Comparison of ENCODE assay signal across 1 cellular context in genomic region chr1:52056110-52056936, GRCh38.
TF ChIP-seq lines count a peak whose summit lies in the region.

Gene BTF3L4 (plus strand): TSS chr1:52056295. CDS start chr1:52059848, 3,553 bp downstream.

TF ChIP-seq in HepG2, 621 proteins besides CTCF, POLR2A, EP300 and RAD21 (continued from another document and continues in another):
- no peak; the same call in 1 of the 2 replicates for TF ChIP-seq YEATS2 (CRISPR knock-in tag; IDR thresholded peaks at IDR 0.05; ENCODE audit: borderline replicate concordance)
- TF ChIP-seq, protein P1, sequence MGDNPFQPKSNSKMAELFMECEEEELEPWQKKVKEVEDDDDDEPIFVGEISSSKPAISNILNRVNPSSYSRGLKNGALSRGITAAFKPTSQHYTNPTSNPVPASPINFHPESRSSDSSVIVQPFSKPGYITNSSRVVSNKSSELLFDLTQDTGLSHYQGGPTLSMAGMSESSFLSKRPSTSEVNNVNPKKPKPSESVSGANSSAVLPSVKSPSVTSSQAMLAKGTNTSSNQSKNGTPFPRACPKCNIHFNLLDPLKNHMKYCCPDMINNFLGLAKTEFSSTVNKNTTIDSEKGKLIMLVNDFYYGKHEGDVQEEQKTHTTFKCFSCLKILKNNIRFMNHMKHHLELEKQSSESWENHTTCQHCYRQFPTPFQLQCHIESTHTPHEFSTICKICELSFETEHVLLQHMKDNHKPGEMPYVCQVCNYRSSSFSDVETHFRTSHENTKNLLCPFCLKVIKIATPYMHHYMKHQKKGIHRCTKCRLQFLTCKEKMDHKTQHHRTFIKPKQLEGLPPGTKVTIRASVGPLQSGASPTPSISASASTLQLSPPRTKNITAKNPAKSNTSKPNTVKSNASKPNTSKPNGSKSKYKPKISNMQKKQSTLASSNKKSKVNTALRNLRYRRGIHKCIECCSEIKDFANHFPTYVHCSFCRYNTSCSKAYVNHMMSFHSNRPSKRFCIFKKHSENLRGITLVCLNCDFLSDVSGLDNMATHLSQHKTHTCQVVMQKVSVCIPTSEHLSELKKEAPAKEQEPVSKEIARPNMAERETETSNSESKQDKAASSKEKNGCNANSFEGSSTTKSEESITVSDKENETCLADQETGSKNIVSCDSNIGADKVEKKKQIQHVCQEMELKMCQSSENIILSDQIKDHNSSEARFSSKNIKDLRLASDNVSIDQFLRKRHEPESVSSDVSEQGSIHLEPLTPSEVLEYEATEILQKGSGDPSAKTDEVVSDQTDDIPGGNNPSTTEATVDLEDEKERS (CRISPR knock-in tag; IDR thresholded peaks at IDR 0.05) = 0 out of 2 replicates have a peak, but pooled peaks have one; percentile 57
- TF ChIP-seq MED1 (CRISPR knock-in tag; IDR thresholded peaks at IDR 0.05) = no peak
- TF ChIP-seq ZBTB10 (CRISPR knock-in tag; IDR thresholded peaks at IDR 0.05; ENCODE audit: borderline replicate concordance) = no peak
- no peak for TF ChIP-seq FOXO1 (CRISPR knock-in tag; IDR thresholded peaks at IDR 0.05)
- no peak for TF ChIP-seq MATR3 (CRISPR knock-in tag; IDR thresholded peaks at IDR 0.05)
- TF ChIP-seq ZNF589 (CRISPR knock-in tag; conservative IDR thresholded peaks at IDR 0.05) = no peak
- TF ChIP-seq, protein P2, sequence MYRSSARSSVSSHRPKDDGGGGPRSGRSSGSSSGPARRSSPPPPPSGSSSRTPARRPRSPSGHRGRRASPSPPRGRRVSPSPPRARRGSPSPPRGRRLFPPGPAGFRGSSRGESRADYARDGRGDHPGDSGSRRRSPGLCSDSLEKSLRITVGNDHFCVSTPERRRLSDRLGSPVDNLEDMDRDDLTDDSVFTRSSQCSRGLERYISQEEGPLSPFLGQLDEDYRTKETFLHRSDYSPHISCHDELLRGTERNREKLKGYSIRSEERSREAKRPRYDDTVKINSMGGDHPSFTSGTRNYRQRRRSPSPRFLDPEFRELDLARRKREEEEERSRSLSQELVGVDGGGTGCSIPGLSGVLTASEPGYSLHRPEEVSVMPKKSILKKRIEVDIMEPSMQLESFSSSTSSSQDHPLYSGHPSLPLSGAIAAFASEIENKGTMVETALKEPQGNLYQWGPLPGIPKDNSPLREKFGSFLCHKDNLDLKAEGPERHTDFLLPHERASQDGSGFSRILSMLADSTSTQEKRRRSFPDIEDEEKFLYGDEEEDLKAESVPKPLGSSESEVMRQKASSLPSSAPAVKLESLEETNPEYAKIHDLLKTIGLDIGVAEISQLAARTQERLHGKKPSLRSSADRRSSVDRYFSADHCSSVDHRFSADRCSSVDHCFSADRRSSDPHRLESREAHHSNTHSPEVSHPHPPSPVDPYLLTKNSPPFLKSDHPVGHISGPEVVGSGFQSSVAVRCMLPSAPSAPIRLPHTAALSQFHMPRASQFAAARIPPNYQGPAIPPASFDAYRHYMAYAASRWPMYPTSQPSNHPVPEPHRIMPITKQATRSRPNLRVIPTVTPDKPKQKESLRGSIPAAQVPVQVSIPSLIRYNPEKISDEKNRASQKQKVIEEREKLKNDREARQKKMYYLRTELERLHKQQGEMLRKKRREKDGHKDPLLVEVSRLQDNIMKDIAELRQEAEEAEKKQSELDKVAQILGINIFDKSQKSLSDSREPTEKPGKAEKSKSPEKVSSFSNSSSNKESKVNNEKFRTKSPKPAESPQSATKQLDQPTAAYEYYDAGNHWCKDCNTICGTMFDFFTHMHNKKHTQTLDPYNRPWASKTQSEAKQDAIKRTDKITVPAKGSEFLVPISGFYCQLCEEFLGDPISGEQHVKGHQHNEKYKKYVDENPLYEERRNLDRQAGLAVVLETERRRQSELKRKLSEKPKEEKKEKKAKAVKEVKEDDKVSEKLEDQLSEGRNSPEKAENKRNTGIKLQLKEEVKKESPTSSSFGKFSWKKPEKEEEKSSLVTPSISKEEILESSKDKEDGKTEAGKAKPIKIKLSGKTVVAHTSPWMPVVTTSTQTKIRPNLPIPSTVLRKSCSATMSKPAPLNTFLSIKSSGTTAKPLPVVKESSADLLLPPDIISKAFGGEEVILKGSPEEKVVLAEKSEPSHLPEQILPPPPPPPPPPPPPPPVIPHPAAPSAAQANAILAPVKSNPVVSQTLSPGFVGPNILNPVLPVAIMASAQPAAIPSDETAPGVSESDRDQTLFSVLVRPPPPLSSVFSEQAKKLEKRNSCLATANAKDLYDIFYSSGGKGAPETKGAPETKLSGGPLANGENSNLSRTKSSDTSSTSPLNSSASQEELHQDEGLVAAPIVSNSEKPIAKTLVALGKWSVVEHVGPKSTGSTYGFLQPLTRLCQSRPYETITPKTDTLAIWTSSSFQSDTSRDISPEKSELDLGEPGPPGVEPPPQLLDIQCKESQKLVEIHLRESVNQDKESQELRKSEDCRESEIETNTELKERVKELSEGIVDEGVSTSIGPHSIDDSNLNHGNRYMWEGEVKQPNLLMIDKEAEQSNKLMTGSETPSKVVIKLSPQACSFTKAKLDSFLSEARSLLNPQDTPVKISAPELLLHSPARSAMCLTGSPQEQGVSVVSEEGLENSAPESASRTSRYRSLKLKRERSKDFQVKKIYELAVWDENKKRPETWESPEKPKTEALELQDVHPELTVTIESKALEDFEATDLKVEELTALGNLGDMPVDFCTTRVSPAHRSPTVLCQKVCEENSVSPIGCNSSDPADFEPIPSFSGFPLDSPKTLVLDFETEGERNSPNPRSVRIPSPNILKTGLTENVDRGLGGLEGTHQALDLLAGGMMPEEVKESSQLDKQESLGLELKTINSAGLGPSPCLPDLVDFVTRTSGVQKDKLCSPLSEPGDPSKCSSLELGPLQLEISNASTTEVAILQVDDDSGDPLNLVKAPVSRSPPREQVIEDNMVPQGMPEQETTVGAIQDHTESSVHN (CRISPR knock-in tag; IDR thresholded peaks at IDR 0.05) = no peak
- no peak for TF ChIP-seq TBP (CRISPR knock-in tag; IDR thresholded peaks at IDR 0.05)
- 0 out of 2 replicates have a peak, but pooled peaks have one; percentile 28 for TF ChIP-seq FOXJ3 (CRISPR knock-in tag; IDR thresholded peaks at IDR 0.05; ENCODE audit: borderline replicate concordance)
- no peak for TF ChIP-seq ZNF263 (CRISPR knock-in tag; IDR thresholded peaks at IDR 0.05)
- TF ChIP-seq YEATS4 (CRISPR knock-in tag; IDR thresholded peaks at IDR 0.05; ENCODE audit: borderline replicate concordance) = peak; percentile 85
- TF ChIP-seq BRD4 (CRISPR knock-in tag; IDR thresholded peaks at IDR 0.05) = peak; percentile 82
- TF ChIP-seq SP5 (CRISPR knock-in tag; IDR thresholded peaks at IDR 0.05; ENCODE audit: borderline replicate concordance, low read depth) = peak; percentile 34; the same call in 1 of the 2 replicates
- peak; percentile 37; the same call in 1 of the 2 replicates for TF ChIP-seq TFE3 (CRISPR knock-in tag; IDR thresholded peaks at IDR 0.05)
- no peak for TF ChIP-seq ZUFSP (CRISPR knock-in tag; IDR thresholded peaks at IDR 0.05; ENCODE audit: borderline replicate concordance)
- TF ChIP-seq, protein P3, sequence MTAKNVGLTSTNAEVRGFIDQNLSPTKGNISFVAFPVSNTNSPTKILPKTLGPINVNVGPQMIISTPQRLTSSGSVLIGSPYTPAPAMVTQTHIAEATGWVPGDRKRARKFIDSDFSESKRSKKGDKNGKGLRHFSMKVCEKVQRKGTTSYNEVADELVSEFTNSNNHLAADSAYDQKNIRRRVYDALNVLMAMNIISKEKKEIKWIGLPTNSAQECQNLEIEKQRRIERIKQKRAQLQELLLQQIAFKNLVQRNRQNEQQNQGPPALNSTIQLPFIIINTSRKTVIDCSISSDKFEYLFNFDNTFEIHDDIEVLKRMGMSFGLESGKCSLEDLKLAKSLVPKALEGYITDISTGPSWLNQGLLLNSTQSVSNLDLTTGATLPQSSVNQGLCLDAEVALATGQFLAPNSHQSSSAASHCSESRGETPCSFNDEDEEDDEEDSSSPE (CRISPR knock-in tag; IDR thresholded peaks at IDR 0.05) = peak; percentile 79
- TF ChIP-seq MXI1 (IDR thresholded peaks at IDR 0.05; ENCODE audit: borderline replicate concordance, low read depth, low read length) = peak; percentile 64; the same call in 1 of the 3 replicates
- TF ChIP-seq, protein P4, sequence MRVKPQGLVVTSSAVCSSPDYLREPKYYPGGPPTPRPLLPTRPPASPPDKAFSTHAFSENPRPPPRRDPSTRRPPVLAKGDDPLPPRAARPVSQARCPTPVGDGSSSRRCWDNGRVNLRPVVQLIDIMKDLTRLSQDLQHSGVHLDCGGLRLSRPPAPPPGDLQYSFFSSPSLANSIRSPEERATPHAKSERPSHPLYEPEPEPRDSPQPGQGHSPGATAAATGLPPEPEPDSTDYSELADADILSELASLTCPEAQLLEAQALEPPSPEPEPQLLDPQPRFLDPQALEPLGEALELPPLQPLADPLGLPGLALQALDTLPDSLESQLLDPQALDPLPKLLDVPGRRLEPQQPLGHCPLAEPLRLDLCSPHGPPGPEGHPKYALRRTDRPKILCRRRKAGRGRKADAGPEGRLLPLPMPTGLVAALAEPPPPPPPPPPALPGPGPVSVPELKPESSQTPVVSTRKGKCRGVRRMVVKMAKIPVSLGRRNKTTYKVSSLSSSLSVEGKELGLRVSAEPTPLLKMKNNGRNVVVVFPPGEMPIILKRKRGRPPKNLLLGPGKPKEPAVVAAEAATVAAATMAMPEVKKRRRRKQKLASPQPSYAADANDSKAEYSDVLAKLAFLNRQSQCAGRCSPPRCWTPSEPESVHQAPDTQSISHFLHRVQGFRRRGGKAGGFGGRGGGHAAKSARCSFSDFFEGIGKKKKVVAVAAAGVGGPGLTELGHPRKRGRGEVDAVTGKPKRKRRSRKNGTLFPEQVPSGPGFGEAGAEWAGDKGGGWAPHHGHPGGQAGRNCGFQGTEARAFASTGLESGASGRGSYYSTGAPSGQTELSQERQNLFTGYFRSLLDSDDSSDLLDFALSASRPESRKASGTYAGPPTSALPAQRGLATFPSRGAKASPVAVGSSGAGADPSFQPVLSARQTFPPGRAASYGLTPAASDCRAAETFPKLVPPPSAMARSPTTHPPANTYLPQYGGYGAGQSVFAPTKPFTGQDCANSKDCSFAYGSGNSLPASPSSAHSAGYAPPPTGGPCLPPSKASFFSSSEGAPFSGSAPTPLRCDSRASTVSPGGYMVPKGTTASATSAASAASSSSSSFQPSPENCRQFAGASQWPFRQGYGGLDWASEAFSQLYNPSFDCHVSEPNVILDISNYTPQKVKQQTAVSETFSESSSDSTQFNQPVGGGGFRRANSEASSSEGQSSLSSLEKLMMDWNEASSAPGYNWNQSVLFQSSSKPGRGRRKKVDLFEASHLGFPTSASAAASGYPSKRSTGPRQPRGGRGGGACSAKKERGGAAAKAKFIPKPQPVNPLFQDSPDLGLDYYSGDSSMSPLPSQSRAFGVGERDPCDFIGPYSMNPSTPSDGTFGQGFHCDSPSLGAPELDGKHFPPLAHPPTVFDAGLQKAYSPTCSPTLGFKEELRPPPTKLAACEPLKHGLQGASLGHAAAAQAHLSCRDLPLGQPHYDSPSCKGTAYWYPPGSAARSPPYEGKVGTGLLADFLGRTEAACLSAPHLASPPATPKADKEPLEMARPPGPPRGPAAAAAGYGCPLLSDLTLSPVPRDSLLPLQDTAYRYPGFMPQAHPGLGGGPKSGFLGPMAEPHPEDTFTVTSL (CRISPR knock-in tag; IDR thresholded peaks at IDR 0.05; ENCODE audit: borderline replicate concordance) = no peak
- TF ChIP-seq ZNF772 (CRISPR knock-in tag; IDR thresholded peaks at IDR 0.05) = no peak; the same call in 1 of the 2 replicates
- TF ChIP-seq, protein P5, sequence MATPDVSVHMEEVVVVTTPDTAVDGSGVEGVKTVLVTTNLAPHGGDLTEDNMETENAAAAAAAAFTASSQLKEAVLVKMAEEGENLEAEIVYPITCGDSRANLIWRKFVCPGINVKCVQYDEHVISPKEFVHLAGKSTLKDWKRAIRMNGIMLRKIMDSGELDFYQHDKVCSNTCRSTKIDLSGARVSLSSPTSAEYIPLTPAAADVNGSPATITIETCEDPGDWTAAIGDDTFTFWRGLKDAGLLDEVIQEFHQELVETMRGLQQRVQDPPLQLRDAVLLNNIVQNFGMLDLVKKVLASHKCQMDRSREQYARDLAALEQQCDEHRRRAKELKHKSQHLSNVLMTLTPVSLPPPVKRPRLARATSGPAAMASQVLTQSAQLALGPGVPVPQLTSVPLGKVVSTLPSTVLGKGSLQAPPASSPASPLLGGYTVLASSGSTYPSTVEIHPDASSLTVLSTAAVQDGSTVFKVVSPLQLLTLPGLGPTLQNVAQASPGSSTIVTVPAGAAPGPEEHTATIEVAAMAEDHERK (CRISPR knock-in tag; IDR thresholded peaks at IDR 0.05; ENCODE audit: low read depth) = no peak; the same call in 1 of the 2 replicates
- TF ChIP-seq ZNF550 (CRISPR knock-in tag; IDR thresholded peaks at IDR 0.05; ENCODE audit: borderline replicate concordance) = peak; percentile 84
- TF ChIP-seq DPF2 (CRISPR knock-in tag; IDR thresholded peaks at IDR 0.05; ENCODE audit: borderline replicate concordance, low read depth) = no peak
- TF ChIP-seq PPARG (CRISPR knock-in tag; conservative IDR thresholded peaks at IDR 0.05) = no peak
